Comparison of ENCODE assay signal across 14 cellular contexts in the genomic region with DNA sequence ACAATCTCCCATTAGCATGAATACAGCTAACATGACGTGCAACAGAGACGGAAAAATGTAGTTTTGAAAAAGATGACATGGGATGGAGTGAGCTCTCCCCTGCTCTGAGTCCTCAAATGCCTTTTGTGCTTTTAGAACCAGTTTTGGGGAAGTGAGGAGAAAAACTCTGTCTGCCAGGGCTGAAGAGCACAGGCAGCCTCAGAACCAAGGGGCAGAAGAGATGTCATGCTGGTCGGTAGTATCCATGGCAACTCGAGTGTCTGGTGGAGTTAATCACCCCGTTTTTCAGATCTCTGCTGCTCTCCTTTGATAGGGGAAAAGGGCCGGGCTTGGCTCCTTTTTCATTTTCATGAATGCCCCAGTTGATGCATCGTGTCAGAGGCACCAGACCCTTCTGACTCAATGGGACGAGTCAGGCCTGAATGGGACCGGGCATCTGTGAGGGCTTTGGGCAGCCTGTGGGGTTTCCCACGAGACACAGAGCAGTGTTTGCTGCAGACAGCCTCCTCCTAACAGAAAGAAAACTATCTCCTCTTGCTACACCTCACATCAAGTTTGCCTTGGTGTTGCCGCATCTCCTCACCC.
"Had no signal": no experiment of that assay in that cellular context is flagged by ENCODE, and none has a peak within 500 bp of the region (broad histone marks: within the 10 kb centered on the region; RNA-seq: fewer than 3 reads in every experiment).

No MANE protein-coding gene starts in this region.

- H3K9me3 Mint-ChIP-seq: activated B cell treated with CpG ODN at 0.5 μM for 24 hours; activated naive CD4-positive, alpha-beta T cell treated with anti-CD3 and anti-CD28 coated beads, Interleukin-2, amount 50 U/mL, for 24 hours had no signal

- H3K4me1 Mint-ChIP-seq: activated B cell treated with CpG ODN at 0.5 μM for 24 hours; activated CD4-positive, alpha-beta T cell treated with anti-CD3 and anti-CD28 coated beads, Interleukin-2, amount 10 ng/mL, durations not matched to agents 24 days and 14 days; activated naive CD4-positive, alpha-beta T cell treated with anti-CD3 and anti-CD28 coated beads, Interleukin-2, amount 50 U/mL, for 24 hours; natural killer cell; T-helper 17 cell had no signal

- ATAC-seq: natural killer cell, psoas muscle, T-helper 17 cell had no signal

- H3K36me3 ChIP-seq: sigmoid colon, stomach, thyroid gland had no signal

- H3K27ac Mint-ChIP-seq: activated B cell treated with CpG ODN at 0.5 μM for 24 hours; activated CD4-positive, alpha-beta T cell treated with anti-CD3 and anti-CD28 coated beads, Interleukin-2, amount 10 ng/mL, durations not matched to agents 24 days and 14 days; activated naive CD4-positive, alpha-beta T cell treated with anti-CD3 and anti-CD28 coated beads, Interleukin-2, amount 50 U/mL, for 24 hours; natural killer cell; T-helper 17 cell had no signal

- H3K27me3 ChIP-seq: sigmoid colon, stomach, thyroid gland had no signal

- H3K9me3 ChIP-seq: psoas muscle, sigmoid colon, stomach, thyroid gland had no signal

- H3K36me3 Mint-ChIP-seq: activated naive CD4-positive, alpha-beta T cell treated with anti-CD3 and anti-CD28 coated beads, Interleukin-2, amount 50 U/mL, for 24 hours; natural killer cell had no signal

- H3K4me3 ChIP-seq: lung, psoas muscle, sigmoid colon, stomach, thyroid gland had no signal

- H3K27ac ChIP-seq: psoas muscle, sigmoid colon, stomach, thyroid gland had no signal

- FAIRE-seq: frontal cortex had no signal

- H3K4me1 ChIP-seq: psoas muscle, sigmoid colon, stomach, thyroid gland had no signal

- DNase-seq: activated B cell treated with CpG ODN at 0.5 μM for 24 hours; activated CD4-positive, alpha-beta T cell treated with anti-CD3 and anti-CD28 coated beads, Interleukin-2, amount 10 ng/mL, durations not matched to agents 24 days and 14 days; activated effector memory CD4-positive, alpha-beta T cell treated with Interleukin-2 at 50 U/mL for 16 hours; natural killer cell; occipital lobe; psoas muscle; sigmoid colon; stimulated activated CD4-positive, alpha-beta T cell treated with anti-CD3 and anti-CD28 coated beads, Interleukin-4, amount 100 ng/mL, for 1 hour; stomach; T-helper 17 cell; thyroid gland had no signal

- H3K27me3 Mint-ChIP-seq: activated B cell treated with CpG ODN at 0.5 μM for 24 hours; activated CD4-positive, alpha-beta T cell treated with anti-CD3 and anti-CD28 coated beads, Interleukin-2, amount 10 ng/mL, durations not matched to agents 24 days and 14 days; activated naive CD4-positive, alpha-beta T cell treated with anti-CD3 and anti-CD28 coated beads, Interleukin-2, amount 50 U/mL, for 24 hours; T-helper 17 cell had no signal

- H3K4me3 Mint-ChIP-seq: activated B cell treated with CpG ODN at 0.5 μM for 24 hours; activated CD4-positive, alpha-beta T cell treated with anti-CD3 and anti-CD28 coated beads, Interleukin-2, amount 10 ng/mL, durations not matched to agents 24 days and 14 days; activated naive CD4-positive, alpha-beta T cell treated with anti-CD3 and anti-CD28 coated beads, Interleukin-2, amount 50 U/mL, for 24 hours; natural killer cell; T-helper 17 cell had no signal
